13 cellular contexts compared by ENCODE assay signal in the genomic region with DNA sequence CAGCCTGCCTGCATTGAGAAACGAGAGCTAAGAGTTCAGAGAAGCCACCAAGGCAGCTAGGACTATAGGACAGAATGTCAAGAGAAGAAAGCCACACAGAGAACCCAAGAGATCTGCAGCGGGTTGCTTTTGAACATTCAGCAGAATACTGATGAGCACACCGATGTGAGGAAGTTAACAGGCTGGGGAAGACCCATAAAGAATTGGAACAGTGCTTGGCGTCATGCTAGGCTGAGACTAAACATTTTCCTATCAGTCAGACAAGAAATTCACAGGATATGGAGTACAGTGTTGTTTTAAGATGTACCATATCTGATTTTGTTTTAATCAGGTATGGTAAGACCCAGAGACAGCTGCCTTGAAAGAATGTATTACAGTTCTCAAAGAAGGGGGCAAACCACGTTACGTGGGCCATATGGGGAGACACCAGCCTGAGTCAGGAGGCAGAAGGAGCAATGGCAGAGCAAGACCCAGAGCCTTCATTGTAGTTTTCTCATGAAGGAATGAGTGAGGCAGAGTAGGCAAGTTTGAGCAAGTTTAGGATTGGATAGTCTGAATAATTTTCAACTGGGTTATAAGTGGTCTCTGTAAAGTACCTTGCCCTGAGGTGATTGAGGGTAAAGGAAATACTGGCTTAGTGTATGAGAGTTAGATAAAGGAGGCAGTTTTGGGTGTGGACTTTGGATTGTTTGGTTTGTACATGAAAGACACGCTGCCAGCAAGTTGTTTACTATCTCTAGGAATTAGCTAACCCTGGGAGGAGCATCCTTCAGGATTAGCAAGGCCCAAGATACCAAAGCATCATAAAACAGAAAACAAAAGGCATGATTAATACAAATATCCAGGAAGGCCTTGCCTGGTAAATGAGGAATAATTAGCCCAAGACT. TPM values are rescaled to one million over a fixed set of nuclear protein-coding genes. Genes with fewer than 3 reads are reported as not detected.
DNase-seq lines count a peak whose midpoint lies in the region; ATAC-seq and TF ChIP-seq lines count a peak whose summit lies in the region.
"Had no signal": no experiment of that assay in that cellular context is flagged by ENCODE, and none has a peak within 500 bp of the region (broad histone marks: within the 10 kb centered on the region; RNA-seq: fewer than 3 reads in every experiment).

No MANE protein-coding gene starts in this region.

- intact Hi-C loops in left ventricle myocardium inferior (cut with micrococcal nuclease) (no loop called here), body of pancreas (cut with DNase I) (no loop called here)

- TF ChIP-seq CTCF in left ventricle myocardium inferior (IDR thresholded peaks at IDR 0.05; ENCODE audit: borderline replicate concordance) (no peak), body of pancreas (IDR thresholded peaks at IDR 0.05) (no peak)

- H3K4me1 ChIP-seq in mesodermal cell (ENCODE audit: control insufficient read depth, insufficient read depth, low read length, poor library complexity, severe bottlenecking), result peaks cover 7% of the 10 kb centered on the region
- peaks cover 10% of the 10 kb centered on the region for H3K4me1 ChIP-seq in left ventricle myocardium inferior
- peaks cover 26% of the 10 kb centered on the region for H3K4me1 ChIP-seq in body of pancreas

- H3K27me3 ChIP-seq in left ventricle myocardium inferior (ENCODE audit: low read depth) (no peaks in the 10 kb centered on the region), body of pancreas (no peaks in the 10 kb centered on the region)

- H3K9me3 Mint-ChIP-seq in activated naive CD4-positive, alpha-beta T cell treated with anti-CD3 and anti-CD28 coated beads, Interleukin-2, amount 50 U/mL, for 24 hours, result no peaks in the 10 kb centered on the region
- H3K9me3 Mint-ChIP-seq: activated CD4-positive, alpha-beta T cell treated with anti-CD3 and anti-CD28 coated beads, Interleukin-2, amount 10 ng/mL, durations not matched to agents 7 days and 5 days had no signal

- peaks cover 2% of the 10 kb centered on the region for H3K36me3 Mint-ChIP-seq in activated naive CD4-positive, alpha-beta T cell treated with anti-CD3 and anti-CD28 coated beads, Interleukin-2, amount 50 U/mL, for 24 hours

- ATAC-seq in HG03175 (IDR thresholded peaks at IDR 0.05; ENCODE audit: unreplicated experiment) (no peak), body of pancreas (no peak)
- ATAC-seq: right cardiac atrium had no signal

- H3K9me3 ChIP-seq in mesodermal cell (ENCODE audit: control insufficient read depth, low read length), result no peaks in the 10 kb centered on the region
- H3K9me3 ChIP-seq in left ventricle myocardium inferior (replicated peaks), result no peaks in the 10 kb centered on the region
- no peaks in the 10 kb centered on the region for H3K9me3 ChIP-seq in body of pancreas

- H3K4me3 ChIP-seq in mesodermal cell (ENCODE audit: extremely low read depth, insufficient read depth, low read length, poor library complexity, severe bottlenecking), result no peak overlapping the region
- H3K4me3 ChIP-seq in left ventricle myocardium inferior, result no peak overlapping the region
- H3K4me3 ChIP-seq in body of pancreas, result no peak overlapping the region

- H3K4me3 Mint-ChIP-seq in activated naive CD4-positive, alpha-beta T cell treated with anti-CD3 and anti-CD28 coated beads, Interleukin-2, amount 50 U/mL, for 24 hours, result no peak overlapping the region
- H3K4me3 Mint-ChIP-seq: activated CD4-positive, alpha-beta T cell treated with anti-CD3 and anti-CD28 coated beads, Interleukin-2, amount 10 ng/mL, durations not matched to agents 7 days and 5 days had no signal

- peaks cover 35% of the 10 kb centered on the region for H3K36me3 ChIP-seq in mesodermal cell (ENCODE audit: control insufficient read depth, insufficient read depth, low read length)
- peaks cover 34% of the 10 kb centered on the region for H3K36me3 ChIP-seq in left ventricle myocardium inferior
- H3K36me3 ChIP-seq in body of pancreas (replicated peaks in 1 of 2; ENCODE audit: insufficient read depth in 1 of 2, low read depth in 2 of 2), result peaks cover 0 to 1% of the 10 kb centered on the region in 2 donors

- 87 to 92% methylated on average over 6 to 7 of the region's 7 CpGs for WGBS in mesodermal cell (ENCODE audit: insufficient coverage in 2 of 2), 2 experiments
- WGBS in body of pancreas, 2 donors, result 70 to 74% methylated on average over 7 of the region's 7 CpGs

- no peak for DNase-seq in activated naive CD4-positive, alpha-beta T cell (lab: John Stamatoyannopoulos, UW)
- DNase-seq in amniotic epithelial cell (ENCODE audit: low read depth) (peak; percentile 78), medulla oblongata (ENCODE audit: extremely low spot score) (no peak), left ventricle myocardium inferior (no peak), body of pancreas (no peak)
- DNase-seq: activated CD4-positive, alpha-beta T cell treated with anti-CD3 and anti-CD28 coated beads, Interleukin-2, amount 10 ng/mL, durations not matched to agents 7 days and 5 days; anterior cingulate cortex; NCI-H226; right cardiac atrium had no signal

- H3K27ac ChIP-seq in mesodermal cell (ENCODE audit: low read depth, low read length, severe bottlenecking) (peak overlapping the region; percentile 41), left ventricle myocardium inferior (replicated peaks) (no peak overlapping the region), body of pancreas (peak overlapping the region in 2 of 4 donors; percentile 14 to 43)
- H3K27ac ChIP-seq: KMS-11 had no signal

- H3K27ac Mint-ChIP-seq in activated naive CD4-positive, alpha-beta T cell treated with anti-CD3 and anti-CD28 coated beads, Interleukin-2, amount 50 U/mL, for 24 hours, result peak overlapping the region; percentile 18
- H3K27ac Mint-ChIP-seq: activated CD4-positive, alpha-beta T cell treated with anti-CD3 and anti-CD28 coated beads, Interleukin-2, amount 10 ng/mL, durations not matched to agents 7 days and 5 days had no signal

- H3K4me1 Mint-ChIP-seq in activated naive CD4-positive, alpha-beta T cell treated with anti-CD3 and anti-CD28 coated beads, Interleukin-2, amount 50 U/mL, for 24 hours, result peaks cover 8% of the 10 kb centered on the region

- H3K27me3 Mint-ChIP-seq in activated naive CD4-positive, alpha-beta T cell treated with anti-CD3 and anti-CD28 coated beads, Interleukin-2, amount 50 U/mL, for 24 hours, result no peaks in the 10 kb centered on the region
- H3K27me3 Mint-ChIP-seq: activated CD4-positive, alpha-beta T cell treated with anti-CD3 and anti-CD28 coated beads, Interleukin-2, amount 10 ng/mL, durations not matched to agents 7 days and 5 days had no signal

- no peak for TF ChIP-seq POLR2A in body of pancreas (IDR thresholded peaks at IDR 0.05)

RNA-seq across cellular contexts. Expression of a gene that starts 14.3 kb away (rescaled TPM):
- polyA plus RNA-seq in mesodermal cell (2013, experiment 1 of 2), result 34.0 TPM
- polyA plus RNA-seq in mesodermal cell (2013, experiment 2 of 2), result 26.3 TPM
- total RNA-seq in left ventricle myocardium inferior (5.6 TPM), body of pancreas (10 to 100 TPM; 20.8 to 33.9 TPM)

RNA-seq across cellular contexts. Expression of a gene that starts 22.8 kb away (rescaled TPM):
- polyA plus RNA-seq in mesodermal cell (2013, experiment 1 of 2), result 166 TPM
- polyA plus RNA-seq in mesodermal cell (2013, experiment 2 of 2), result 174 TPM
- total RNA-seq in left ventricle myocardium inferior, result 69.9 TPM
- 10 to 100 TPM; 30.4 to 65.6 TPM for total RNA-seq in body of pancreas

RNA-seq across cellular contexts. Expression of a gene that starts 23.7 kb away (rescaled TPM):
- 39.0 TPM for polyA plus RNA-seq in mesodermal cell (2013, experiment 1 of 2)
- polyA plus RNA-seq in mesodermal cell (2013, experiment 2 of 2), result 39.4 TPM
- total RNA-seq in left ventricle myocardium inferior (203 TPM), body of pancreas (10 to 100 TPM; 44.4 to 58.7 TPM)

RNA-seq across cellular contexts. Expression of a gene that starts 24.4 kb away (rescaled TPM):
- polyA plus RNA-seq in mesodermal cell (2013, experiment 1 of 2), result 12.3 TPM
- polyA plus RNA-seq in mesodermal cell (2013, experiment 2 of 2), result 14.5 TPM
- 1.1 TPM for total RNA-seq in left ventricle myocardium inferior
- 10 to 100 TPM; 45.4 to 58.7 TPM for total RNA-seq in body of pancreas
